1 cellular context compared by ENCODE assay signal in the genomic region with DNA sequence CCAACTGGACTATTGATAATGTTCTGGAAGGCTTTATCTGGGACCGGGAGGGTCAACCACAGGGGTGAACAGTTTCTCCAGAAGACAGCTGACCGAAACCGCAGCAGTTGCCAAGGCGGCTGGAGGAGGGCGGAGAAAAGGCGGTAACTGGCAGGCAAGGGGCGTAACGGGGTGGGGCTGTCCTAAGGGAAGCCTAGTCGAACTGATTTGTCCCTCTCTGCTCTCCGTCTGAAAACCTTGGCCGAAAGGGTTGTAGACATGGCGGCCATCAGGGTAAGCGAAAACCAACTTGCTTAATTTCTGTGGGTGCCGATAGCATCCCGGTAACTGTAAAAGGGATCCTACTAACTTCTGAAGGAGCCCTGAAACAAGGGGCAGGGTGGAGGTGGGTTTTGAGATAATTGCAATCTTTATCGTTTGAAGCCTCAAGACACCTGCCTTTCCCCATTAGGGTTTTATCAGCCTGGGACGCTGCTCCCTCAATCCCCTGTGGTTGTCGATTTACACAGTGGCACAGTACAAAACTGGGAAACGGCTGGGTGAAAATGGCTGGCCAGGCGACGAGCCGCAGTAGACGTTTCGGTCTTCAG.
TF ChIP-seq lines count a peak whose summit lies in the region.

A gene with protein sequence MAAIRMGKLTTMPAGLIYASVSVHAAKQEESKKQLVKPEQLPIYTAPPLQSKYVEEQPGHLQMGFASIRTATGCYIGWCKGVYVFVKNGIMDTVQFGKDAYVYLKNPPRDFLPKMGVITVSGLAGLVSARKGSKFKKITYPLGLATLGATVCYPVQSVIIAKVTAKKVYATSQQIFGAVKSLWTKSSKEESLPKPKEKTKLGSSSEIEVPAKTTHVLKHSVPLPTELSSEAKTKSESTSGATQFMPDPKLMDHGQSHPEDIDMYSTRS (plus strand): TSS at position 223 of the 590 bp plus-strand sequence. CDS start 36 bp downstream, at position 259.

TF ChIP-seq in HepG2, 621 proteins besides CTCF, POLR2A, EP300 and RAD21 (continued from another document and continues in another):
- TF ChIP-seq, protein P1, sequence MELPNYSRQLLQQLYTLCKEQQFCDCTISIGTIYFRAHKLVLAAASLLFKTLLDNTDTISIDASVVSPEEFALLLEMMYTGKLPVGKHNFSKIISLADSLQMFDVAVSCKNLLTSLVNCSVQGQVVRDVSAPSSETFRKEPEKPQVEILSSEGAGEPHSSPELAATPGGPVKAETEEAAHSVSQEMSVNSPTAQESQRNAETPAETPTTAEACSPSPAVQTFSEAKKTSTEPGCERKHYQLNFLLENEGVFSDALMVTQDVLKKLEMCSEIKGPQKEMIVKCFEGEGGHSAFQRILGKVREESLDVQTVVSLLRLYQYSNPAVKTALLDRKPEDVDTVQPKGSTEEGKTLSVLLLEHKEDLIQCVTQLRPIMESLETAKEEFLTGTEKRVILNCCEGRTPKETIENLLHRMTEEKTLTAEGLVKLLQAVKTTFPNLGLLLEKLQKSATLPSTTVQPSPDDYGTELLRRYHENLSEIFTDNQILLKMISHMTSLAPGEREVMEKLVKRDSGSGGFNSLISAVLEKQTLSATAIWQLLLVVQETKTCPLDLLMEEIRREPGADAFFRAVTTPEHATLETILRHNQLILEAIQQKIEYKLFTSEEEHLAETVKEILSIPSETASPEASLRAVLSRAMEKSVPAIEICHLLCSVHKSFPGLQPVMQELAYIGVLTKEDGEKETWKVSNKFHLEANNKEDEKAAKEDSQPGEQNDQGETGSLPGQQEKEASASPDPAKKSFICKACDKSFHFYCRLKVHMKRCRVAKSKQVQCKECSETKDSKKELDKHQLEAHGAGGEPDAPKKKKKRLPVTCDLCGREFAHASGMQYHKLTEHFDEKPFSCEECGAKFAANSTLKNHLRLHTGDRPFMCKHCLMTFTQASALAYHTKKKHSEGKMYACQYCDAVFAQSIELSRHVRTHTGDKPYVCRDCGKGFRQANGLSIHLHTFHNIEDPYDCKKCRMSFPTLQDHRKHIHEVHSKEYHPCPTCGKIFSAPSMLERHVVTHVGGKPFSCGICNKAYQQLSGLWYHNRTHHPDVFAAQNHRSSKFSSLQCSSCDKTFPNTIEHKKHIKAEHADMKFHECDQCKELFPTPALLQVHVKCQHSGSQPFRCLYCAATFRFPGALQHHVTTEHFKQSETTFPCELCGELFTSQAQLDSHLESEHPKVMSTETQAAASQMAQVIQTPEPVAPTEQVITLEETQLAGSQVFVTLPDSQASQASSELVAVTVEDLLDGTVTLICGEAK (IDR thresholded peaks at IDR 0.05): no peak
- TF ChIP-seq, protein P1 (CRISPR knock-in tag; IDR thresholded peaks at IDR 0.05): no peak
- TF ChIP-seq, protein P2, sequence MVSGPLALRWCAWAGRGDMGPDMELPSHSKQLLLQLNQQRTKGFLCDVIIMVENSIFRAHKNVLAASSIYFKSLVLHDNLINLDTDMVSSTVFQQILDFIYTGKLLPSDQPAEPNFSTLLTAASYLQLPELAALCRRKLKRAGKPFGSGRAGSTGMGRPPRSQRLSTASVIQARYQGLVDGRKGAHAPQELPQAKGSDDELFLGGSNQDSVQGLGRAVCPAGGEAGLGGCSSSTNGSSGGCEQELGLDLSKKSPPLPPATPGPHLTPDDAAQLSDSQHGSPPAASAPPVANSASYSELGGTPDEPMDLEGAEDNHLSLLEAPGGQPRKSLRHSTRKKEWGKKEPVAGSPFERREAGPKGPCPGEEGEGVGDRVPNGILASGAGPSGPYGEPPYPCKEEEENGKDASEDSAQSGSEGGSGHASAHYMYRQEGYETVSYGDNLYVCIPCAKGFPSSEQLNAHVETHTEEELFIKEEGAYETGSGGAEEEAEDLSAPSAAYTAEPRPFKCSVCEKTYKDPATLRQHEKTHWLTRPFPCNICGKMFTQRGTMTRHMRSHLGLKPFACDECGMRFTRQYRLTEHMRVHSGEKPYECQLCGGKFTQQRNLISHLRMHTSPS (CRISPR knock-in tag; IDR thresholded peaks at IDR 0.05; ENCODE audit: low read depth): no peak
- TF ChIP-seq WIZ (CRISPR knock-in tag; IDR thresholded peaks at IDR 0.05): no peak
- TF ChIP-seq, protein P3, sequence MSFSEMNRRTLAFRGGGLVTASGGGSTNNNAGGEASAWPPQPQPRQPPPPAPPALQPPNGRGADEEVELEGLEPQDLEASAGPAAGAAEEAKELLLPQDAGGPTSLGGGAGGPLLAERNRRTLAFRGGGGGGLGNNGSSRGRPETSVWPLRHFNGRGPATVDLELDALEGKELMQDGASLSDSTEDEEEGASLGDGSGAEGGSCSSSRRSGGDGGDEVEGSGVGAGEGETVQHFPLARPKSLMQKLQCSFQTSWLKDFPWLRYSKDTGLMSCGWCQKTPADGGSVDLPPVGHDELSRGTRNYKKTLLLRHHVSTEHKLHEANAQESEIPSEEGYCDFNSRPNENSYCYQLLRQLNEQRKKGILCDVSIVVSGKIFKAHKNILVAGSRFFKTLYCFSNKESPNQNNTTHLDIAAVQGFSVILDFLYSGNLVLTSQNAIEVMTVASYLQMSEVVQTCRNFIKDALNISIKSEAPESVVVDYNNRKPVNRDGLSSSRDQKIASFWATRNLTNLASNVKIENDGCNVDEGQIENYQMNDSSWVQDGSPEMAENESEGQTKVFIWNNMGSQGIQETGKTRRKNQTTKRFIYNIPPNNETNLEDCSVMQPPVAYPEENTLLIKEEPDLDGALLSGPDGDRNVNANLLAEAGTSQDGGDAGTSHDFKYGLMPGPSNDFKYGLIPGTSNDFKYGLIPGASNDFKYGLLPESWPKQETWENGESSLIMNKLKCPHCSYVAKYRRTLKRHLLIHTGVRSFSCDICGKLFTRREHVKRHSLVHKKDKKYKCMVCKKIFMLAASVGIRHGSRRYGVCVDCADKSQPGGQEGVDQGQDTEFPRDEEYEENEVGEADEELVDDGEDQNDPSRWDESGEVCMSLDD (CRISPR knock-in tag; IDR thresholded peaks at IDR 0.05; ENCODE audit: borderline replicate concordance): no peak
- TF ChIP-seq, protein P4, sequence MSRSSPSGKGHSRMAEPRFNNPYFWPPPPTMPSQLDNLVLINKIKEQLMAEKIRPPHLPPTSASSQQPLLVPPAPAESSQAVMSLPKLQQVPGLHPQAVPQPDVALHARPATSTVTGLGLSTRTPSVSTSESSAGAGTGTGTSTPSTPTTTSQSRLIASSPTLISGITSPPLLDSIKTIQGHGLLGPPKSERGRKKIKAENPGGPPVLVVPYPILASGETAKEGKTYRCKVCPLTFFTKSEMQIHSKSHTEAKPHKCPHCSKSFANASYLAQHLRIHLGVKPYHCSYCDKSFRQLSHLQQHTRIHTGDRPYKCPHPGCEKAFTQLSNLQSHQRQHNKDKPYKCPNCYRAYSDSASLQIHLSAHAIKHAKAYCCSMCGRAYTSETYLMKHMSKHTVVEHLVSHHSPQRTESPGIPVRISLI (CRISPR knock-in tag; IDR thresholded peaks at IDR 0.05; ENCODE audit: borderline replicate concordance): no peak
- TF ChIP-seq ZNF747 (CRISPR knock-in tag; IDR thresholded peaks at IDR 0.05; ENCODE audit: borderline replicate concordance): no peak
- no peak for TF ChIP-seq MLLT10 (CRISPR knock-in tag; IDR thresholded peaks at IDR 0.05)
- TF ChIP-seq, protein P5, sequence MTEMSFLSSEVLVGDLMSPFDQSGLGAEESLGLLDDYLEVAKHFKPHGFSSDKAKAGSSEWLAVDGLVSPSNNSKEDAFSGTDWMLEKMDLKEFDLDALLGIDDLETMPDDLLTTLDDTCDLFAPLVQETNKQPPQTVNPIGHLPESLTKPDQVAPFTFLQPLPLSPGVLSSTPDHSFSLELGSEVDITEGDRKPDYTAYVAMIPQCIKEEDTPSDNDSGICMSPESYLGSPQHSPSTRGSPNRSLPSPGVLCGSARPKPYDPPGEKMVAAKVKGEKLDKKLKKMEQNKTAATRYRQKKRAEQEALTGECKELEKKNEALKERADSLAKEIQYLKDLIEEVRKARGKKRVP (CRISPR knock-in tag; IDR thresholded peaks at IDR 0.05): no peak
- TF ChIP-seq, protein P6, sequence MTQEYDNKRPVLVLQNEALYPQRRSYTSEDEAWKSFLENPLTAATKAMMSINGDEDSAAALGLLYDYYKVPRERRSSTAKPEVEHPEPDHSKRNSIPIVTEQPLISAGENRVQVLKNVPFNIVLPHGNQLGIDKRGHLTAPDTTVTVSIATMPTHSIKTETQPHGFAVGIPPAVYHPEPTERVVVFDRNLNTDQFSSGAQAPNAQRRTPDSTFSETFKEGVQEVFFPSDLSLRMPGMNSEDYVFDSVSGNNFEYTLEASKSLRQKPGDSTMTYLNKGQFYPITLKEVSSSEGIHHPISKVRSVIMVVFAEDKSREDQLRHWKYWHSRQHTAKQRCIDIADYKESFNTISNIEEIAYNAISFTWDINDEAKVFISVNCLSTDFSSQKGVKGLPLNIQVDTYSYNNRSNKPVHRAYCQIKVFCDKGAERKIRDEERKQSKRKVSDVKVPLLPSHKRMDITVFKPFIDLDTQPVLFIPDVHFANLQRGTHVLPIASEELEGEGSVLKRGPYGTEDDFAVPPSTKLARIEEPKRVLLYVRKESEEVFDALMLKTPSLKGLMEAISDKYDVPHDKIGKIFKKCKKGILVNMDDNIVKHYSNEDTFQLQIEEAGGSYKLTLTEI (CRISPR knock-in tag; conservative IDR thresholded peaks at IDR 0.05): no peak
- TF ChIP-seq, protein P7, sequence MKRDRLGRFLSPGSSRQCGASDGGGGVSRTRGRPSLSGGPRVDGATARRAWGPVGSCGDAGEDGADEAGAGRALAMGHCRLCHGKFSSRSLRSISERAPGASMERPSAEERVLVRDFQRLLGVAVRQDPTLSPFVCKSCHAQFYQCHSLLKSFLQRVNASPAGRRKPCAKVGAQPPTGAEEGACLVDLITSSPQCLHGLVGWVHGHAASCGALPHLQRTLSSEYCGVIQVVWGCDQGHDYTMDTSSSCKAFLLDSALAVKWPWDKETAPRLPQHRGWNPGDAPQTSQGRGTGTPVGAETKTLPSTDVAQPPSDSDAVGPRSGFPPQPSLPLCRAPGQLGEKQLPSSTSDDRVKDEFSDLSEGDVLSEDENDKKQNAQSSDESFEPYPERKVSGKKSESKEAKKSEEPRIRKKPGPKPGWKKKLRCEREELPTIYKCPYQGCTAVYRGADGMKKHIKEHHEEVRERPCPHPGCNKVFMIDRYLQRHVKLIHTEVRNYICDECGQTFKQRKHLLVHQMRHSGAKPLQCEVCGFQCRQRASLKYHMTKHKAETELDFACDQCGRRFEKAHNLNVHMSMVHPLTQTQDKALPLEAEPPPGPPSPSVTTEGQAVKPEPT (CRISPR knock-in tag; IDR thresholded peaks at IDR 0.05; ENCODE audit: low read depth): no peak
- no peak for TF ChIP-seq CBX1 (IDR thresholded peaks at IDR 0.05; ENCODE audit: low read depth)
- no peak for TF ChIP-seq SIX1 (CRISPR knock-in tag; IDR thresholded peaks at IDR 0.05; ENCODE audit: borderline replicate concordance)
- TF ChIP-seq, protein P8, sequence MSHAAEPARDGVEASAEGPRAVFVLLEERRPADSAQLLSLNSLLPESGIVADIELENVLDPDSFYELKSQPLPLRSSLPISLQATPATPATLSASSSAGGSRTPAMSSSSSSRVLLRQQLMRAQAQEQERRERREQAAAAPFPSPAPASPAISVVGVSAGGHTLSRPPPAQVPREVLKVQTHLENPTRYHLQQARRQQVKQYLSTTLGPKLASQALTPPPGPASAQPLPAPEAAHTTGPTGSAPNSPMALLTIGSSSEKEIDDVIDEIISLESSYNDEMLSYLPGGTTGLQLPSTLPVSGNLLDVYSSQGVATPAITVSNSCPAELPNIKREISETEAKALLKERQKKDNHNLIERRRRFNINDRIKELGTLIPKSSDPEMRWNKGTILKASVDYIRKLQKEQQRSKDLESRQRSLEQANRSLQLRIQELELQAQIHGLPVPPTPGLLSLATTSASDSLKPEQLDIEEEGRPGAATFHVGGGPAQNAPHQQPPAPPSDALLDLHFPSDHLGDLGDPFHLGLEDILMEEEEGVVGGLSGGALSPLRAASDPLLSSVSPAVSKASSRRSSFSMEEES (CRISPR knock-in tag; IDR thresholded peaks at IDR 0.05): no peak
- no peak; the same call in 1 of the 2 replicates for TF ChIP-seq EHMT2 (IDR thresholded peaks at IDR 0.05; ENCODE audit: borderline replicate concordance, low read depth, low read length)
- no peak for TF ChIP-seq RBAK (CRISPR knock-in tag; IDR thresholded peaks at IDR 0.05)
- TF ChIP-seq RXRA (CRISPR knock-in tag; IDR thresholded peaks at IDR 0.05): no peak
- no peak for TF ChIP-seq ZSCAN29 (CRISPR knock-in tag; conservative IDR thresholded peaks at IDR 0.05)
- TF ChIP-seq HCFC1 (IDR thresholded peaks at IDR 0.05; ENCODE audit: low read depth, low read length): no peak
- TF ChIP-seq RELA (CRISPR knock-in tag; IDR thresholded peaks at IDR 0.05): no peak
